ENCODE assay signal across 9 cellular contexts in the genomic region with DNA sequence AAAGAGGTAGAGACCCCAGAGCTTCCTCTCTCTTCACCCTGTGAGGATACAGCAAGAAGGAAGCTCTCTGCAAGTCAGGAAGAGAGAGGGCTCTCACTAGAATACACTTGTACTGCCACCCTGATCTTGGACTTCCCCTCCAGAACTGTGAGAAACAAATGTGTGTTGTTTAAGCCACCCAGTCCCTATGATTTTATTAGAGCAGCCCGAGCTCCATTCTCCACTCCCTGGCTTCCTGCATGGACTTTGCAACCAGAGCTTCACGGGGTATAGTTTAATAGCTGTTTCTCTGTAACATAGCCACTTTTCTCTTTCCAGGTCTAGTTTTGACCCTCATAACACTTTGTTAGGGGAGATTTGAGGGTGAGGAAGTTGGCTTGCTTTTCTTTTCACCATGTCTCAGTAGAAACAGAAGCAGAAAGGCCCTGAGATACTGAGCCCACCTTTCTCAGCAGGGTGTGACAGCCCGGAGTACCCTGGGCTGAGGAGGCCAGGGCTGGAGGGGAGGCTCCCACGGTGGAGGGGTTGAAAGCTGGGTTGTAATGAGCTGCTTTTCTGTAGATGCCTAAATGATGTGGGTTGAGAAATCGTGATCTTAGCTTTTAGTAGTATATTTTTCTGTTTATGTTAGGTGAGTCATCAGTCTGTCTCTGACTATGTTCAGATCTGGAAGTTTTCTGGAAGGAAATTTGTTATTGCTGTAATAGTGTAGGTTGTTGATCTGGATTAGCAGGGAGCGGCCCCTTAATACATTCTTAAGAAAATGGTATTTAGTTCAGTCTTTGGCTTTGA.
DNase-seq lines count a peak whose midpoint lies in the region; ATAC-seq and TF ChIP-seq lines count a peak whose summit lies in the region.
"Had no signal": no experiment of that assay in that cellular context is flagged by ENCODE, and none has a peak within 500 bp of the region (broad histone marks: within the 10 kb centered on the region; RNA-seq: fewer than 3 reads in every experiment).

No MANE protein-coding gene starts in this region.

- H2AFZ ChIP-seq in parathyroid adenoma = no peak overlapping the region

- no peaks in the 10 kb centered on the region for H3K9me3 Mint-ChIP-seq in Calu3 (ENCODE audit: low read depth, unreplicated experiment)
- H3K9me3 Mint-ChIP-seq in naive thymus-derived CD8-positive, alpha-beta T cell = no peaks in the 10 kb centered on the region
- H3K9me3 Mint-ChIP-seq: H9 had no signal

- ATAC-seq in naive thymus-derived CD8-positive, alpha-beta T cell = no peak

- POLR2A ChIA-PET in naive thymus-derived CD8-positive, alpha-beta T cell (lab: Charles Lee) = interaction anchor here (0.7 kb wide), 1 partner anchor 93 kb away, joined by 3 read pairs; no protein-coding TSS in a partner anchor

- no peaks in the 10 kb centered on the region for H3K36me3 ChIP-seq in parathyroid adenoma (ENCODE audit: control insufficient read depth, insufficient read depth, low read length)

- no peak overlapping the region for H3K4me3 Mint-ChIP-seq in Calu3 (ENCODE audit: low read depth, unreplicated experiment)
- no peak overlapping the region for H3K4me3 Mint-ChIP-seq in naive thymus-derived CD8-positive, alpha-beta T cell
- H3K4me3 Mint-ChIP-seq: H9 had no signal

- no peak overlapping the region for H3K4me3 ChIP-seq in dorsolateral prefrontal cortex
- no peak overlapping the region for H3K4me3 ChIP-seq in parathyroid adenoma (ENCODE audit: low read depth, low read length)

- no peak overlapping the region for H3K4me2 ChIP-seq in parathyroid adenoma (ENCODE audit: low read length)

- peaks cover 6% of the 10 kb centered on the region for H3K36me3 Mint-ChIP-seq in Calu3 (ENCODE audit: insufficient read depth, unreplicated experiment)
- H3K36me3 Mint-ChIP-seq in naive thymus-derived CD8-positive, alpha-beta T cell = peaks cover 9 to 71% (median 33%) of the 10 kb centered on the region in 3 donors

- no peaks in the 10 kb centered on the region for H3K27me3 Mint-ChIP-seq in Calu3 (ENCODE audit: unreplicated experiment)
- no peaks in the 10 kb centered on the region for H3K27me3 Mint-ChIP-seq in naive thymus-derived CD8-positive, alpha-beta T cell

- peaks cover 8% of the 10 kb centered on the region for H3K79me2 ChIP-seq in parathyroid adenoma

- H3K9me3 ChIP-seq in parathyroid adenoma (ENCODE audit: control insufficient read depth, low read length) = no peaks in the 10 kb centered on the region

- peaks cover 2% of the 10 kb centered on the region for H3K4me1 ChIP-seq in parathyroid adenoma

- TF ChIP-seq CTCF in Calu3 (IDR thresholded peaks at IDR 0.05; ENCODE audit: unreplicated experiment) (no peak), dorsolateral prefrontal cortex (IDR thresholded peaks at IDR 0.05 in 54 of 56, conservative IDR thresholded peaks at IDR 0.05 in 2 of 56; ENCODE audit: low read depth in 1 of 56, partially characterized antibody in 56 of 56) (no peak), parathyroid adenoma (IDR thresholded peaks at IDR 0.05) (no peak)

- CTCF ChIA-PET in Calu3 (lab: Charles Lee) = interaction anchor here (0.5 to 1.9 kb wide), 4 partner anchors 9 to 626 kb away, joined by 3 to 7 read pairs (median 5); no protein-coding TSS in a partner anchor

- H3K27me3 ChIP-seq in dorsolateral prefrontal cortex (no peaks in the 10 kb centered on the region), parathyroid adenoma (ENCODE audit: control insufficient read depth, insufficient read depth, low read length) (no peaks in the 10 kb centered on the region)

- H3K27ac Mint-ChIP-seq in Calu3 (ENCODE audit: unreplicated experiment) = peak overlapping the region; percentile 65
- peak overlapping the region in 3 of 10 donors; percentile 35 to 65 (median 38) for H3K27ac Mint-ChIP-seq in naive thymus-derived CD8-positive, alpha-beta T cell
- H3K27ac Mint-ChIP-seq: H9 had no signal

- peaks cover 23% of the 10 kb centered on the region for H3K4me1 Mint-ChIP-seq in Calu3 (ENCODE audit: low read depth, unreplicated experiment)
- H3K4me1 Mint-ChIP-seq in naive thymus-derived CD8-positive, alpha-beta T cell = peaks cover 4 to 37% (median 7%) of the 10 kb centered on the region in 4 donors

- DNase-seq in Calu3 = no peak
- DNase-seq in KG1 (lab: John Stamatoyannopoulos, UW) = peak; percentile 4
- DNase-seq in dorsolateral prefrontal cortex = no peak
- no peak for DNase-seq in GOT3 (lab: John Stamatoyannopoulos, UW)
- DNase-seq in iPS-NIHi11 (ENCODE audit: low spot score) = no peak
- DNase-seq in naive thymus-derived CD8-positive, alpha-beta T cell = no peak
- DNase-seq in head of caudate nucleus = no peak
- DNase-seq: H9 had no signal

- H3K27ac ChIP-seq in dorsolateral prefrontal cortex = peak overlapping the region in 47 of 59 donors; percentile 4 to 80 (median 49)
- H3K27ac ChIP-seq in parathyroid adenoma = peak overlapping the region; percentile 15

- H3K9ac ChIP-seq in parathyroid adenoma = no peak overlapping the region

- no TSS peak for BruUV-seq in Calu3 (replicated peaks; lab: Mats Ljungman, UMichigan)

- intact Hi-C loops in Calu3 (cut with micrococcal nuclease; ENCODE audit: unreplicated experiment) = loop anchor here (5.0 kb wide), 2 partner anchors 84 to 649 kb away; no protein-coding TSS in a partner anchor
- intact Hi-C loops in dorsolateral prefrontal cortex (cut with DNase I) = loop anchor here in 1 of 2 donors (10.0 kb wide), 1 partner anchor 96 kb away; no protein-coding TSS in a partner anchor
- intact Hi-C loops in head of caudate nucleus (cut with DNase I) = loop anchor here (10.0 kb wide), 1 partner anchor 96 kb away; no protein-coding TSS in a partner anchor
